1 cellular context compared by ENCODE assay signal in genomic region chr5:154313360-154314017, GRCh38.
TF ChIP-seq lines count a peak whose summit lies in the region.

No MANE protein-coding gene starts in this region.

TF ChIP-seq in HepG2, 621 proteins besides CTCF, POLR2A, EP300 and RAD21 (continued from another document):
- TF ChIP-seq LRRFIP1 (CRISPR knock-in tag; conservative IDR thresholded peaks at IDR 0.05) (no peak), MAF1 (CRISPR knock-in tag; IDR thresholded peaks at IDR 0.05; ENCODE audit: borderline replicate concordance) (no peak), CHCHD3 (CRISPR knock-in tag; IDR thresholded peaks at IDR 0.05) (no peak), KDM5B (CRISPR knock-in tag; IDR thresholded peaks at IDR 0.05; ENCODE audit: borderline replicate concordance) (no peak), HMGA1 (CRISPR knock-in tag; conservative IDR thresholded peaks at IDR 0.05) (no peak)
